ENCODE assay signal across 15 cellular contexts in the genomic region with DNA sequence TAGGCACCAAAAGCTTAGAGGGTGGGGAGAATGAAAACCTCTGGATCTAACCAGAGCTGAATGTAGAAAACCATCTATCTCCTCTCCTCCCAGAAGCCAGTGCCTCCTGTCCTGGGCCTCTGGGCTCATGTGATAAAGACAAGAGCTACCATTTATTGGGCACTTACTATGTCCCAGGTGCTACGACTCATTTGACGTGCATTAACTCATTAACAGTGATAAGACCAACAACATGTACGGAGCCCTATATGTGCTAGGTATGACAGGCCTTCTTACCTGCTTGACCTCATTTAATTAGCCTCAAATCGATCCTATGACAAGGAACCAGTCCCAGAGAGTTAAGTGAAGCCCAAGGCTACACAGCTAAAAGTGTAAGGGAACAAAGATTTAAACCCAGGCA. TPM values are rescaled to one million over a fixed set of nuclear protein-coding genes. Genes with fewer than 3 reads are reported as not detected.
DNase-seq lines count a peak whose midpoint lies in the region; ATAC-seq lines count a peak whose summit lies in the region.
"Had no signal": no experiment of that assay in that cellular context is flagged by ENCODE, and none has a peak within 500 bp of the region (broad histone marks: within the 10 kb centered on the region; RNA-seq: fewer than 3 reads in every experiment).

No MANE protein-coding gene starts in this region.

- CTCF ChIA-PET in activated CD4-positive, alpha-beta memory T cell treated with anti-CD3 and anti-CD28 coated beads for 36 hours (lab: Charles Lee), result interaction anchor here (0.6 to 2.1 kb wide), 6 partner anchors 11 to 188 kb away, joined by 3 to 12 read pairs (median 4); no protein-coding TSS in a partner anchor

- peaks cover 80% of the 10 kb centered on the region for H3K4me1 Mint-ChIP-seq in T-helper 1 cell treated with Interleukin-12 subunit alpha and Interleukin-12 subunit beta and Interleukin-4 antibody, amounts not matched to agents 30 μg/mL and 1 μg/mL, for 36 hours (ENCODE audit: low read depth)
- peaks cover 90% of the 10 kb centered on the region for H3K4me1 Mint-ChIP-seq in activated CD4-positive, alpha-beta memory T cell treated with anti-CD3 and anti-CD28 coated beads for 36 hours (ENCODE audit: low read depth)
- peaks cover 92 to 98% of the 10 kb centered on the region in 2 donors for H3K4me1 Mint-ChIP-seq in immature natural killer cell
- peaks cover 91% of the 10 kb centered on the region for H3K4me1 Mint-ChIP-seq in stimulated activated effector memory CD8-positive, alpha-beta T cell treated with anti-CD3 and anti-CD28 coated beads, Interleukin-12 subunit alpha, Interleukin-12 subunit beta, amount 100 ng/mL, for 72 hours

- POLR2A ChIA-PET in activated CD4-positive, alpha-beta memory T cell treated with anti-CD3 and anti-CD28 coated beads for 36 hours (lab: Charles Lee), result interaction anchor here (0.9 to 1.3 kb wide), 4 partner anchors 11 to 19 kb away, joined by 3 read pairs; partner anchors contain the start of gene CAPZB

- H3K9me3 Mint-ChIP-seq in T-helper 1 cell treated with Interleukin-12 subunit alpha and Interleukin-12 subunit beta and Interleukin-4 antibody, amounts not matched to agents 30 μg/mL and 1 μg/mL, for 36 hours, result no peaks in the 10 kb centered on the region
- H3K9me3 Mint-ChIP-seq in activated CD4-positive, alpha-beta memory T cell treated with anti-CD3 and anti-CD28 coated beads for 36 hours, result no peaks in the 10 kb centered on the region
- H3K9me3 Mint-ChIP-seq in immature natural killer cell, result no peaks in the 10 kb centered on the region
- H3K9me3 Mint-ChIP-seq in stimulated activated effector memory CD8-positive, alpha-beta T cell treated with anti-CD3 and anti-CD28 coated beads, Interleukin-12 subunit alpha, Interleukin-12 subunit beta, amount 100 ng/mL, for 72 hours, result no peaks in the 10 kb centered on the region
- H3K9me3 Mint-ChIP-seq: endodermal cell; stimulated activated naive CD8-positive, alpha-beta T cell treated with anti-CD3 and anti-CD28 coated beads, Interleukin-15, amount 100 ng/mL, for 72 hours had no signal

- no peaks in the 10 kb centered on the region for H3K27me3 Mint-ChIP-seq in T-helper 1 cell treated with Interleukin-12 subunit alpha and Interleukin-12 subunit beta and Interleukin-4 antibody, amounts not matched to agents 30 μg/mL and 1 μg/mL, for 36 hours (ENCODE audit: low read depth)
- H3K27me3 Mint-ChIP-seq in activated CD4-positive, alpha-beta memory T cell treated with anti-CD3 and anti-CD28 coated beads for 36 hours, result no peaks in the 10 kb centered on the region
- no peaks in the 10 kb centered on the region for H3K27me3 Mint-ChIP-seq in immature natural killer cell (ENCODE audit: low read depth in 3 of 3)
- H3K27me3 Mint-ChIP-seq: stimulated activated naive CD8-positive, alpha-beta T cell treated with anti-CD3 and anti-CD28 coated beads, Interleukin-15, amount 100 ng/mL, for 72 hours had no signal

- H3K27ac Mint-ChIP-seq in T-helper 1 cell treated with Interleukin-12 subunit alpha and Interleukin-12 subunit beta and Interleukin-4 antibody, amounts not matched to agents 30 μg/mL and 1 μg/mL, for 36 hours, result peak overlapping the region; percentile 37
- peak overlapping the region; percentile 68 for H3K27ac Mint-ChIP-seq in activated CD4-positive, alpha-beta memory T cell treated with anti-CD3 and anti-CD28 coated beads for 36 hours
- H3K27ac Mint-ChIP-seq in immature natural killer cell, result peak overlapping the region; percentile 61 to 84 (median 82)
- peak overlapping the region; percentile 86 for H3K27ac Mint-ChIP-seq in stimulated activated effector memory CD8-positive, alpha-beta T cell treated with anti-CD3 and anti-CD28 coated beads, Interleukin-12 subunit alpha, Interleukin-12 subunit beta, amount 100 ng/mL, for 72 hours

- peaks cover 37% of the 10 kb centered on the region for H3K36me3 Mint-ChIP-seq in T-helper 1 cell treated with Interleukin-12 subunit alpha and Interleukin-12 subunit beta and Interleukin-4 antibody, amounts not matched to agents 30 μg/mL and 1 μg/mL, for 36 hours (ENCODE audit: low read depth)
- H3K36me3 Mint-ChIP-seq in activated CD4-positive, alpha-beta memory T cell treated with anti-CD3 and anti-CD28 coated beads for 36 hours, result peaks cover 15% of the 10 kb centered on the region
- peaks cover 0 to 3% (median 0%) of the 10 kb centered on the region in 3 donors for H3K36me3 Mint-ChIP-seq in immature natural killer cell
- H3K36me3 Mint-ChIP-seq in stimulated activated effector memory CD8-positive, alpha-beta T cell treated with anti-CD3 and anti-CD28 coated beads, Interleukin-12 subunit alpha, Interleukin-12 subunit beta, amount 100 ng/mL, for 72 hours, result peaks cover 34% of the 10 kb centered on the region

- intact Hi-C loops in activated CD4-positive, alpha-beta memory T cell treated with anti-CD3 and anti-CD28 coated beads for 36 hours (cut with micrococcal nuclease), result loop anchor here (10.0 kb wide), 1 partner anchor 211 kb away; the partner anchor contains the start of genes EMC1 and MRTO4

- no peak for DNase-seq in T-helper 1 cell
- DNase-seq in activated CD4-positive, alpha-beta memory T cell treated with anti-CD3 and anti-CD28 coated beads for 36 hours, result no peak
- no peak for DNase-seq in immature natural killer cell
- no peak for DNase-seq in stimulated activated effector memory CD8-positive, alpha-beta T cell treated with anti-CD3 and anti-CD28 coated beads, Interleukin-12 subunit alpha, Interleukin-12 subunit beta, amount 100 ng/mL, for 72 hours (ENCODE audit: low spot score in 2 of 2)
- no peak for DNase-seq in NCI-H1694 (lab: John Stamatoyannopoulos, UW)
- DNase-seq in germinal center (ENCODE audit: low spot score), result no peak
- DNase-seq in activated gamma-delta T cell treated with Interleukin-2 at 50 U/mL for 16 hours, result no peak
- DNase-seq: COR-L47; NCI-H1092; NCI-H446; posterior cingulate gyrus; stimulated activated CD4-positive, alpha-beta T cell treated with anti-CD3 and anti-CD28 coated beads, Interleukin-4, amount 100 ng/mL, for 1 hour; stimulated activated naive CD8-positive, alpha-beta T cell treated with anti-CD3 and anti-CD28 coated beads, Interleukin-15, amount 100 ng/mL, for 72 hours had no signal

- ATAC-seq in stimulated activated effector memory CD8-positive, alpha-beta T cell treated with anti-CD3 and anti-CD28 coated beads, Interleukin-12 subunit alpha, Interleukin-12 subunit beta, amount 100 ng/mL, for 72 hours, result no peak
- ATAC-seq: stimulated activated naive CD8-positive, alpha-beta T cell treated with anti-CD3 and anti-CD28 coated beads, Interleukin-15, amount 100 ng/mL, for 72 hours had no signal

- H3K4me3 Mint-ChIP-seq in T-helper 1 cell treated with Interleukin-12 subunit alpha and Interleukin-12 subunit beta and Interleukin-4 antibody, amounts not matched to agents 30 μg/mL and 1 μg/mL, for 36 hours, result no peak overlapping the region
- no peak overlapping the region for H3K4me3 Mint-ChIP-seq in activated CD4-positive, alpha-beta memory T cell treated with anti-CD3 and anti-CD28 coated beads for 36 hours
- H3K4me3 Mint-ChIP-seq in immature natural killer cell, result no peak overlapping the region
- no peak overlapping the region for H3K4me3 Mint-ChIP-seq in stimulated activated effector memory CD8-positive, alpha-beta T cell treated with anti-CD3 and anti-CD28 coated beads, Interleukin-12 subunit alpha, Interleukin-12 subunit beta, amount 100 ng/mL, for 72 hours
- H3K4me3 Mint-ChIP-seq: endodermal cell had no signal

RNA-seq across cellular contexts. Expression of gene CAPZB, which starts 19.7 kb away (rescaled TPM):
- 100 to 1,000 TPM; 388 to 419 TPM for total RNA-seq in activated CD4-positive, alpha-beta memory T cell treated with anti-CD3 and anti-CD28 coated beads for 36 hours
- 100 to 1,000 TPM; 447 to 644 (median 455) TPM for polyA plus RNA-seq in immature natural killer cell
